9 cellular contexts compared by ENCODE assay signal in the genomic region with DNA sequence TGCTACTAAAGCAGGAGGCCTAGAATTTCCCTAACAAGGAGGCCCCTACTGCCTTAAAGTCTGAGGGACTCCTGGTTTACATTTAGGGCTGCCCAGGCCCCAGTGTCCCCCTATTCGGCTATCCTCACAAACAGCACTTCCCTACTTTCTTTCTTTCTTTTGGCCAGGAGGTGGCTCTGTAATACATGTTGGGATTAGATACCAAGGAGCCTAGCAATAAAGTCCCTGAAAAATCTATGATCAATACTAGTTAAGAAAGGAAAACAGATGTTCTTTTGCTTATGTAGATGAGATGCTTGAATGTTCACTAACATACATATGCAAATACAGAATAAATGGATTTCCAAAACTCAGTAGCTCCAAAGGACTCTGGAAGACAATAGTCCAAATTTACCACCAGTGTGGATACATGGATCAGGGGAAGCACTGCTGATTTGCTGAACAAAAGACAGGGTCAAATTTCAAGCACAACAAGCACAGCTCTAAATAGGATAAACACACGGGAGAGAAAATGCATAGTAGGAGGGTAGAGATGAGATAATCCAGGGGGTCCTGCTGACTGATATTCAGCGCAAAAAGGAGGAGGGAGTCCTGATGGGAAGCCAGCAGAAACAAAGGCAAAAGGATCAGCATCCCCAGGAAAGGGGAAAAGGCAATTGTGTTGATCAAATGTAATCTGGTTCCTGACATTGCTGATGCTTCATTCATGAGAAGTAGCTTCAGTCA.
DNase-seq lines count a peak whose midpoint lies in the region; ATAC-seq and TF ChIP-seq lines count a peak whose summit lies in the region.
"Had no signal": no experiment of that assay in that cellular context is flagged by ENCODE, and none has a peak within 500 bp of the region (broad histone marks: within the 10 kb centered on the region; RNA-seq: fewer than 3 reads in every experiment).

No MANE protein-coding gene starts in this region.

- peak; percentile 65 for TF ChIP-seq CTCF in OCI-LY7 (conservative IDR thresholded peaks at IDR 0.05; ENCODE audit: low read length)

- H3K79me2 ChIP-seq in OCI-LY7 (ENCODE audit: insufficient read depth, low read depth, low read length), result no peaks in the 10 kb centered on the region

- no peak overlapping the region for H3K4me3 Mint-ChIP-seq in activated T-helper 1 cell treated with anti-CD3 and anti-CD28 coated beads, Interleukin-12 subunit alpha, Interleukin-12 subunit beta, Interleukin-2, Interleukin-4 antibody, amounts not matched to agents 30 ng/mL and 10 ng/mL and 1 ng/mL, durations not matched to agents 14 hours and 24 hours and 36 hours
- H3K4me3 Mint-ChIP-seq: CD4-positive, CD25-positive, alpha-beta regulatory T cell had no signal

- no peak for ATAC-seq in GM18502 (IDR thresholded peaks at IDR 0.05; ENCODE audit: poor library complexity, unreplicated experiment)

- no TSS peak for BruUV-seq in OCI-LY7 (replicated peaks; lab: Mats Ljungman, UMichigan)

- no peak overlapping the region for H3K4me2 ChIP-seq in OCI-LY7 (ENCODE audit: low read length)

- CTCF ChIA-PET in OCI-LY7 (lab: Charles Lee; ENCODE audit: unreplicated experiment), result no interaction called here

- no peaks in the 10 kb centered on the region for H3K4me1 ChIP-seq in OCI-LY7 (ENCODE audit: insufficient read depth, low read length, poor library complexity, severe bottlenecking)

- H3K36me3 ChIP-seq in OCI-LY7 (ENCODE audit: insufficient read depth, low read length), result no peaks in the 10 kb centered on the region

- no peak overlapping the region for H2AFZ ChIP-seq in OCI-LY7 (ENCODE audit: low read length)

- POLR2A ChIA-PET in OCI-LY7 (lab: Charles Lee), result interaction anchor here (1.1 kb wide), 1 partner anchor 11 kb away, joined by 3 read pairs; no protein-coding TSS in a partner anchor

- no peaks in the 10 kb centered on the region for H3K4me1 Mint-ChIP-seq in activated T-helper 1 cell treated with anti-CD3 and anti-CD28 coated beads, Interleukin-12 subunit alpha, Interleukin-12 subunit beta, Interleukin-2, Interleukin-4 antibody, amounts not matched to agents 30 ng/mL and 10 ng/mL and 1 ng/mL, durations not matched to agents 14 hours and 24 hours and 36 hours (ENCODE audit: low read depth)
- H3K4me1 Mint-ChIP-seq: CD4-positive, CD25-positive, alpha-beta regulatory T cell had no signal

- peaks cover 3% of the 10 kb centered on the region for H3K9me3 Mint-ChIP-seq in activated T-helper 1 cell treated with anti-CD3 and anti-CD28 coated beads, Interleukin-12 subunit alpha, Interleukin-12 subunit beta, Interleukin-2, Interleukin-4 antibody, amounts not matched to agents 30 ng/mL and 10 ng/mL and 1 ng/mL, durations not matched to agents 14 hours and 24 hours and 36 hours

- no peaks in the 10 kb centered on the region for H4K20me1 ChIP-seq in OCI-LY7 (ENCODE audit: insufficient read depth, low read length)

- H3K4me3 ChIP-seq in OCI-LY7 (ENCODE audit: low read depth, low read length, poor library complexity, severe bottlenecking), result no peak overlapping the region

- H3K27ac Mint-ChIP-seq in activated T-helper 1 cell treated with anti-CD3 and anti-CD28 coated beads, Interleukin-12 subunit alpha, Interleukin-12 subunit beta, Interleukin-2, Interleukin-4 antibody, amounts not matched to agents 30 ng/mL and 10 ng/mL and 1 ng/mL, durations not matched to agents 14 hours and 24 hours and 36 hours, result no peak overlapping the region
- H3K27ac Mint-ChIP-seq: CD4-positive, CD25-positive, alpha-beta regulatory T cell had no signal

- H3K36me3 Mint-ChIP-seq in activated T-helper 1 cell treated with anti-CD3 and anti-CD28 coated beads, Interleukin-12 subunit alpha, Interleukin-12 subunit beta, Interleukin-2, Interleukin-4 antibody, amounts not matched to agents 30 ng/mL and 10 ng/mL and 1 ng/mL, durations not matched to agents 14 hours and 24 hours and 36 hours (ENCODE audit: low read depth), result no peaks in the 10 kb centered on the region
- H3K36me3 Mint-ChIP-seq: CD4-positive, CD25-positive, alpha-beta regulatory T cell had no signal

- intact Hi-C loops in OCI-LY7 (cut with micrococcal nuclease; ENCODE audit: unreplicated experiment), result loop anchor here (5.0 to 10.0 kb wide), 2 partner anchors 136 to 183 kb away; no protein-coding TSS in a partner anchor
- intact Hi-C loops in activated T-helper 1 cell treated with anti-CD3 and anti-CD28 coated beads, Interleukin-12 subunit alpha, Interleukin-12 subunit beta, Interleukin-2, Interleukin-4 antibody, amounts not matched to agents 30 ng/mL and 10 ng/mL and 1 ng/mL, durations not matched to agents 14 hours and 24 hours and 36 hours (cut with micrococcal nuclease), result no loop called here

- no peaks in the 10 kb centered on the region; the same call in 1 of the 2 replicates for H3K9me2 ChIP-seq in OCI-LY7 (ENCODE audit: insufficient read depth, low read length)

- H3K9me3 ChIP-seq in OCI-LY7 (ENCODE audit: low read length), result no peaks in the 10 kb centered on the region

- DNase-seq in NCI-H510A treated with DMSO at 0.1 percent for 48 hours (lab: John Stamatoyannopoulos, UW) (peak; percentile 79), NCI-H510A (lab: John Stamatoyannopoulos, UW) (no peak), OCI-LY7 (ENCODE audit: low spot score) (peak; percentile 2), foreskin melanocyte (peak; percentile 8), superior temporal gyrus (ENCODE audit: extremely low spot score) (peak; percentile 59)
- no peak for DNase-seq in activated T-helper 1 cell treated with anti-CD3 and anti-CD28 coated beads, Interleukin-12 subunit alpha, Interleukin-12 subunit beta, Interleukin-2, Interleukin-4 antibody, amounts not matched to agents 30 ng/mL and 10 ng/mL and 1 ng/mL, durations not matched to agents 14 hours and 24 hours and 36 hours (ENCODE audit: low spot score)
- no peak for DNase-seq in activated effector memory CD4-positive, alpha-beta T cell treated with Interleukin-2 at 50 U/mL for 16 hours
- DNase-seq: CD4-positive, CD25-positive, alpha-beta regulatory T cell had no signal

- H3K27me3 Mint-ChIP-seq in activated T-helper 1 cell treated with anti-CD3 and anti-CD28 coated beads, Interleukin-12 subunit alpha, Interleukin-12 subunit beta, Interleukin-2, Interleukin-4 antibody, amounts not matched to agents 30 ng/mL and 10 ng/mL and 1 ng/mL, durations not matched to agents 14 hours and 24 hours and 36 hours (ENCODE audit: insufficient read depth), result peaks cover 1% of the 10 kb centered on the region
- H3K27me3 Mint-ChIP-seq: CD4-positive, CD25-positive, alpha-beta regulatory T cell had no signal

- no peak overlapping the region for H3K27ac ChIP-seq in OCI-LY7 (ENCODE audit: low read depth, low read length, poor library complexity, severe bottlenecking)

Comparison
In these comparisons a context has a peak if more than half of its experiments do, and no peak if none do; other contexts are left out.
1. DNase-seq: peak in NCI-H510A treated with DMSO at 0.1 percent for 48 hours (single experiment), OCI-LY7 (single experiment), foreskin melanocyte (single experiment) and superior temporal gyrus (single experiment); none in NCI-H510A (single experiment), activated T-helper 1 cell treated with anti-CD3 and anti-CD28 coated beads, Interleukin-12 subunit alpha, Interleukin-12 subunit beta, Interleukin-2, Interleukin-4 antibody, amounts not matched to agents 30 ng/mL and 10 ng/mL and 1 ng/mL, durations not matched to agents 14 hours and 24 hours and 36 hours (single experiment) and activated effector memory CD4-positive, alpha-beta T cell treated with Interleukin-2 at 50 U/mL for 16 hours (single experiment).